9 cellular contexts compared by ENCODE assay signal in the genomic region with DNA sequence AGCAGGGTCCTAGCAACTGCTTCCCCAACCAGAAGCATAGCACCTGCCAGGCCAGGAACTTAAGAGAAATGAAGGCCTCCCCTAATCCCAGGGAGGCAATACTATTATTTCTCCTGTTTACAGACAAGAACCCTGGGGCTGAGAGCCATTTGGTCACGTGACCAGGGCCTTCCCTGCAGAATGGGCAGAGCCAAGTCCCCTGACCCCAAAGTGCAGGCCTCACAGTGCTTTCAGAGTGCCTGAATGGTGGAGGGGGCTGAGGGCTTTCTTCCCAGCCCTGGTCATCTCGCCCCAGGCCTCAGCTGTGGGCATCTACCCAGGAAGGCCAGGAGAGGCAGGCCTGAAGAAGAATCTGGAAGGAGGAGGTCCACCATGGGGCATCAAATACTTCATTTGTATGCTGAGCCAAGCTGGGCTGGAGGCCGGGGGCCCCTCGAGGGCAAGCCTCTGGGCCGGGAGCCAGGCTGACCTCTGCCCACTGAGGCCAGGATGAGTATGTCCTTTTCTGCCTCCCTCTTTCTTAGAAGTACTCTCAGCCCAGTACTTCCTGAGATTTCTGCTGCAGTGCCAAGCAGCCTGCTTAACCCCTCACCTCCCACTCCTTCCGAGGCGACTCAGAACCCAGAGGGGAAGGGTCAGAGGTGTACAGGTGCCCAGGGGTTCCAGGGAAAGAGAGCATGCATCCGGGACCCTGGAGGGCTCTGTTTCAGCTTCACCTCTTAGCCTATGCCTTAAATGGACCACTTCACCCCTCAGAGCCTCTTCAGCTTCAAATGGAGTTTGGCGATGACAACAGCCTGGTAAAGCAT. TPM values are rescaled to one million over a fixed set of nuclear protein-coding genes. Genes with fewer than 3 reads are reported as not detected.
DNase-seq lines count a peak whose midpoint lies in the region; ATAC-seq and TF ChIP-seq lines count a peak whose summit lies in the region.
"Had no signal": no experiment of that assay in that cellular context is flagged by ENCODE, and none has a peak within 500 bp of the region (broad histone marks: within the 10 kb centered on the region; RNA-seq: fewer than 3 reads in every experiment).

No MANE protein-coding gene starts in this region.

- no peak for TF ChIP-seq CTCF in thoracic aorta (IDR thresholded peaks at IDR 0.05)
- TF ChIP-seq CTCF in mesothelial cell of epicardium (IDR thresholded peaks at IDR 0.05; ENCODE audit: unreplicated experiment) = no peak

- no peak for DNase-seq in mesendoderm
- DNase-seq in thoracic aorta (ENCODE audit: low spot score) = no peak
- no peak for DNase-seq in mesothelial cell of epicardium (ENCODE audit: low spot score in 2 of 2, unreplicated experiment in 2 of 2)
- no peak for DNase-seq in HuH-7 (ENCODE audit: low spot score)
- DNase-seq in stimulated activated naive CD8-positive, alpha-beta T cell treated with anti-CD3 and anti-CD28 coated beads, Interleukin-15, Interleukin-2, amounts not matched to agents 100 U/mL and 50 U/mL, for 24 hours = no peak
- DNase-seq: WERI-Rb-1 had no signal

- no peak overlapping the region for H4K5ac ChIP-seq in mesendoderm (ENCODE audit: low read length)

- peak overlapping the region; percentile 75 for H3K27ac Mint-ChIP-seq in dendritic cell treated with granulocyte-macrophage colony-stimulating factor and Interleukin-4, amounts not matched to agents 40 ng/mL and 50 ng/mL, for 4 days
- H3K27ac Mint-ChIP-seq in mesothelial cell of epicardium = no peak overlapping the region

- no peaks in the 10 kb centered on the region for H3K9me3 ChIP-seq in KOPT-K1 (ENCODE audit: insufficient read depth, low read length, poor library complexity, severe bottlenecking)
- no peaks in the 10 kb centered on the region for H3K9me3 ChIP-seq in thoracic aorta

- H3K27me3 Mint-ChIP-seq in dendritic cell treated with granulocyte-macrophage colony-stimulating factor and Interleukin-4, amounts not matched to agents 40 ng/mL and 50 ng/mL, for 4 days = no peaks in the 10 kb centered on the region
- H3K27me3 Mint-ChIP-seq in mesothelial cell of epicardium (ENCODE audit: low read depth) = no peaks in the 10 kb centered on the region

- no peak overlapping the region for H4K8ac ChIP-seq in mesendoderm (ENCODE audit: low read depth, low read length)

- H3K4me2 ChIP-seq in mesendoderm (ENCODE audit: low read length) = no peak overlapping the region

- no peak overlapping the region for H3K9ac ChIP-seq in mesendoderm (ENCODE audit: low read length)

- no CpG with 5 or more reads among the region's 9 CpGs for WGBS in mesendoderm (ENCODE audit: extremely low coverage, insufficient coverage, low lambda C conversion rate)

- intact Hi-C loops in dendritic cell treated with granulocyte-macrophage colony-stimulating factor and Interleukin-4, amounts not matched to agents 40 ng/mL and 50 ng/mL, for 4 days (cut with micrococcal nuclease) = no loop called here

- peaks cover 6% of the 10 kb centered on the region for H3K36me3 Mint-ChIP-seq in dendritic cell treated with granulocyte-macrophage colony-stimulating factor and Interleukin-4, amounts not matched to agents 40 ng/mL and 50 ng/mL, for 4 days (ENCODE audit: low read depth)
- H3K36me3 Mint-ChIP-seq in mesothelial cell of epicardium = no peaks in the 10 kb centered on the region

- H2BK120ac ChIP-seq in mesendoderm (ENCODE audit: low read depth, low read length) = no peak overlapping the region

- H3K23ac ChIP-seq in mesendoderm (ENCODE audit: low read length) = no peak overlapping the region

- H3K36me3 ChIP-seq in KOPT-K1 (ENCODE audit: insufficient read depth, low read length) (no peaks in the 10 kb centered on the region), mesendoderm (ENCODE audit: control insufficient read depth, insufficient read depth, low read length) (no peaks in the 10 kb centered on the region), thoracic aorta (no peaks in the 10 kb centered on the region)
- H3K36me3 ChIP-seq: WERI-Rb-1 had no signal

- H3K4ac ChIP-seq in mesendoderm (ENCODE audit: low read depth, low read length) = no peak overlapping the region

- no peak overlapping the region for H2BK15ac ChIP-seq in mesendoderm (replicated peaks; ENCODE audit: low read depth)

- H3K56ac ChIP-seq in mesendoderm (ENCODE audit: low read length) = peak overlapping the region; percentile 39

- H2AK5ac ChIP-seq in mesendoderm (ENCODE audit: low read length) = no peak overlapping the region

- H3K4me3 Mint-ChIP-seq in dendritic cell treated with granulocyte-macrophage colony-stimulating factor and Interleukin-4, amounts not matched to agents 40 ng/mL and 50 ng/mL, for 4 days = no peak overlapping the region
- no peak overlapping the region for H3K4me3 Mint-ChIP-seq in mesothelial cell of epicardium

- H3K4me1 Mint-ChIP-seq in dendritic cell treated with granulocyte-macrophage colony-stimulating factor and Interleukin-4, amounts not matched to agents 40 ng/mL and 50 ng/mL, for 4 days (ENCODE audit: low read depth) = peaks cover 61% of the 10 kb centered on the region
- peaks cover 2% of the 10 kb centered on the region for H3K4me1 Mint-ChIP-seq in mesothelial cell of epicardium

- no peak overlapping the region for H3K18ac ChIP-seq in mesendoderm (ENCODE audit: low read length)

- H3K79me1 ChIP-seq in mesendoderm (ENCODE audit: low read length) = no peaks in the 10 kb centered on the region

- H3K9me3 Mint-ChIP-seq in dendritic cell treated with granulocyte-macrophage colony-stimulating factor and Interleukin-4, amounts not matched to agents 40 ng/mL and 50 ng/mL, for 4 days = no peaks in the 10 kb centered on the region
- H3K9me3 Mint-ChIP-seq in mesothelial cell of epicardium = no peaks in the 10 kb centered on the region

- H3K27ac ChIP-seq in KOPT-K1 (ENCODE audit: low read depth, low read length, poor library complexity, severe bottlenecking) (peak overlapping the region; percentile 97), mesendoderm (ENCODE audit: low read depth, low read length) (peak overlapping the region; percentile 5), thoracic aorta (peak overlapping the region; percentile 74 to 96)
- H3K27ac ChIP-seq: WERI-Rb-1 had no signal

- no peak overlapping the region for H3K4me3 ChIP-seq in mesendoderm (ENCODE audit: low read length)
- no peak overlapping the region for H3K4me3 ChIP-seq in thoracic aorta

- H2BK5ac ChIP-seq in mesendoderm (ENCODE audit: low read length) = no peak overlapping the region

- ATAC-seq in thoracic aorta (ENCODE audit: insufficient number of reproducible peaks, low FRiP score, low read depth) (no peak), GM18867 (IDR thresholded peaks at IDR 0.05; ENCODE audit: unreplicated experiment) (no peak)
- ATAC-seq in stimulated activated naive CD8-positive, alpha-beta T cell treated with anti-CD3 and anti-CD28 coated beads, Interleukin-15, Interleukin-2, amounts not matched to agents 100 U/mL and 50 U/mL, for 24 hours = no peak

- H3K4me1 ChIP-seq in mesendoderm (ENCODE audit: control insufficient read depth, low read depth, low read length) = peaks cover 6% of the 10 kb centered on the region
- peaks cover 32 to 71% of the 10 kb centered on the region in 2 donors for H3K4me1 ChIP-seq in thoracic aorta (ENCODE audit: control insufficient read depth in 1 of 2, low read depth in 2 of 2)

- H3K27me3 ChIP-seq in mesendoderm (ENCODE audit: insufficient read depth, low read length, poor library complexity) = no peaks in the 10 kb centered on the region
- no peaks in the 10 kb centered on the region for H3K27me3 ChIP-seq in thoracic aorta (replicated peaks; ENCODE audit: insufficient read depth)

- H3K79me2 ChIP-seq in mesendoderm (ENCODE audit: control insufficient read depth, insufficient read depth, low read length) = no peaks in the 10 kb centered on the region

RNA-seq across cellular contexts. Expression of gene DUSP1, which starts 18.9 kb away (rescaled TPM):
- 13.6 TPM for polyA plus RNA-seq in mesendoderm (2013, experiment 1 of 2)
- 14.0 TPM for polyA plus RNA-seq in mesendoderm (2013, experiment 2 of 2)
- total RNA-seq in thoracic aorta = 1,000 to 10,000 TPM in 1 of 2 donors, 100 to 1,000 TPM in 1; 813 to 3,699 TPM
- total RNA-seq in mesothelial cell of epicardium = 116 to 126 TPM (median 120 TPM) in 3 replicates

RNA-seq across cellular contexts. Expression of gene ERGIC1, which starts 44.2 kb away (rescaled TPM):
- polyA plus RNA-seq in mesendoderm (2013, experiment 1 of 2) = 55.0 TPM
- 57.1 TPM for polyA plus RNA-seq in mesendoderm (2013, experiment 2 of 2)
- total RNA-seq in thoracic aorta (100 to 1,000 TPM; 141 to 230 TPM), mesothelial cell of epicardium (107 to 110 TPM (median 109 TPM) in 3 replicates)

Comparison
In these comparisons a context has a peak if more than half of its experiments do, and no peak if none do; other contexts are left out.
1. H3K27ac ChIP-seq: peak in every context shown above with its lines; median percentile 97 in KOPT-K1; 85 in thoracic aorta; 5 in mesendoderm.